ENCODE assay signal across 8 cellular contexts in the genomic region with DNA sequence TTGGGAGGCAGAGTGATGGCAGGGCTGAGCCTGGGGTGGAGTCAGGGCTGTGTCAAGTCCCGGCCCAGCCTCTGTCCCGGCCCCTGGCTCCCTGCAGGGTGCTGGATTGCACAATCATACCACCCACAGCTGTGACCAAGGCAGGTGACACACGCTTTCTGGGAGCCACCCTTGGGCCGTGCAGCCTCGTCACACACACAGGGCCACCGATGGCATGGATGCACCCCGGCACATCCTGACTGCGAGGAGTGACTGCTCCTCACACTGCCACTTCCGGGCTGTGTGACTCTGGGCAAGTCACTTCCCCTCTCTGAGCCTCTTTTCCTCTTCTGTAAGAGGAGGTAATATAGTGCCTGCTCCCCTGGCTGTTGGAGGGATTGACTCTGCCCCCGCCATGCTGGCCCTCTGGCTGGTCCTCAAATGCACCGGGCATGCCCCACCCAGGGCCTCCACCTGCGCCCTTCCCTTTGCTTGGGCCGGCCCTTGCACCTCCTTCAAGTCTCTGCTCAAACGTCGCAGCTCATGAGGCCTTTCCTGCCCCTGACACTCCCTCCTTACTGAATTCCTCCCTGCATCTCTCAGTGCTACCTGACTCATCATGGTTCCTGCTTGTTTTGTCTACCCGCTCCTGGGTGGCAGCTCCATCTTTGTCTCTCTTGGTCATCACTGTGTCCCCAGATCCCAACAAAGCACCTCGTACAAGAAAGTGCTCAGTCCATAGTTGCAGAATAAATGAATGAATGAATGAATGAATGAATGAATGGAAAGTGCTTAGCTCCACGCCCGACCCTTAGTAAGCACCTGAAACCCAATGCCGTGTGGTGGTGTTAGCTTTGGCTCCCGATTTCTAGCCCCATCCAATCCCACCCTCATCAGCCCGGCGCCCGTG.
DNase-seq lines count a peak whose midpoint lies in the region; ATAC-seq, FAIRE-seq and TF ChIP-seq lines count a peak whose summit lies in the region.

No MANE protein-coding gene starts in this region.

- H3K14ac ChIP-seq in mesenchymal stem cell (ENCODE audit: low read length in 2 of 2): peak overlapping the region in 1 of 2 experiments; percentile 88

- intact Hi-C loops in GM12878 (cut with micrococcal nuclease; ENCODE audit: unreplicated experiment): loop anchor here (2.0 to 10.0 kb wide), 3 partner anchors 55 to 101 kb away; partner anchors contain the start of gene CEBPB

- in situ Hi-C loops in GM12878 (cut with MboI): no loop called here

- H3K4me2 ChIP-seq in GM12878 (ENCODE audit: control insufficient read depth, insufficient read depth): no peak overlapping the region
- H3K4me2 ChIP-seq in mesenchymal stem cell (ENCODE audit: low read length, poor library complexity, severe bottlenecking): no peak overlapping the region

- no peak for ATAC-seq in GM12878
- ATAC-seq in GM21619 (IDR thresholded peaks at IDR 0.05; ENCODE audit: unreplicated experiment): no peak

- no peaks in the 10 kb centered on the region for H3K79me2 ChIP-seq in GM12878 (ENCODE audit: control insufficient read depth, insufficient read depth, low read length)

- peak overlapping the region in 1 of 2 experiments; percentile 23 for H3K23ac ChIP-seq in mesenchymal stem cell (ENCODE audit: low read length in 2 of 2)

- peaks cover 24% of the 10 kb centered on the region for H3K4me1 ChIP-seq in GM12878 (ENCODE audit: control insufficient read depth, insufficient read depth, low read length)
- peaks cover 34% of the 10 kb centered on the region for H3K4me1 ChIP-seq in mesenchymal stem cell (ENCODE audit: control insufficient read depth, insufficient read depth, low read depth, low read length)

- H2AK5ac ChIP-seq in mesenchymal stem cell (ENCODE audit: low read length, severe bottlenecking): peak overlapping the region; percentile 44

- RAD21 ChIA-PET in GM12878 (lab: Charles Lee; ENCODE audit: unreplicated experiment): no interaction called here

- H3K4me3 ChIP-seq in GM12878 (no peak overlapping the region), mesenchymal stem cell (ENCODE audit: insufficient read depth in 1 of 2, low read depth in 1 of 2, low read length in 2 of 2) (no peak overlapping the region)

- TF ChIP-seq CTCF in GM12878 (IDR thresholded peaks at IDR 0.05 in 2 of 3, conservative IDR thresholded peaks at IDR 0.05 in 1 of 3; ENCODE audit: control insufficient read depth in 2 of 3, extremely low read depth in 1 of 3, insufficient read depth in 1 of 3, low read depth in 3 of 3, low read length in 3 of 3): no peak

- no peak for TF ChIP-seq RAD21 in GM12878 (IDR thresholded peaks at IDR 0.05; ENCODE audit: insufficient read depth, low read depth, low read length)

- H3K9ac ChIP-seq in GM12878 (ENCODE audit: control insufficient read depth, insufficient read depth, low read length) (no peak overlapping the region), mesenchymal stem cell (ENCODE audit: low read length) (peak overlapping the region; percentile 90)

- no peaks in the 10 kb centered on the region for H3K79me1 ChIP-seq in mesenchymal stem cell (replicated peaks; ENCODE audit: low read length, poor library complexity, severe bottlenecking)

- no peaks in the 10 kb centered on the region for H3K36me3 ChIP-seq in GM12878 (ENCODE audit: control insufficient read depth in 2 of 2, insufficient read depth in 2 of 2, low read length in 1 of 2)
- H3K36me3 ChIP-seq in mesenchymal stem cell (ENCODE audit: control insufficient read depth in 1 of 2, insufficient read depth in 2 of 2, low read depth in 1 of 2, low read length in 2 of 2): no peaks in the 10 kb centered on the region

- H4K20me1 ChIP-seq in GM12878 (ENCODE audit: control insufficient read depth, insufficient read depth): no peaks in the 10 kb centered on the region

- H3K4ac ChIP-seq in mesenchymal stem cell (ENCODE audit: low read depth in 1 of 2, low read length in 2 of 2): peak overlapping the region; percentile 95 to 98

- no peaks in the 10 kb centered on the region for H3K27me3 ChIP-seq in GM12878 (replicated peaks in 1 of 2; ENCODE audit: control insufficient read depth in 2 of 2, insufficient read depth in 2 of 2, low read length in 1 of 2)
- no peaks in the 10 kb centered on the region for H3K27me3 ChIP-seq in mesenchymal stem cell (ENCODE audit: control insufficient read depth in 1 of 2, insufficient read depth in 1 of 2, low read length in 2 of 2)

- H4K8ac ChIP-seq in mesenchymal stem cell (ENCODE audit: low read length): peak overlapping the region; percentile 99

- POLR2A ChIA-PET in GM12878 (lab: Charles Lee): no interaction called here

- H3K9me3 ChIP-seq in GM12878 (replicated peaks; ENCODE audit: control insufficient read depth, insufficient read depth, low read length) (no peaks in the 10 kb centered on the region), mesenchymal stem cell (ENCODE audit: control insufficient read depth, low read length) (no peaks in the 10 kb centered on the region)

- no peak for FAIRE-seq in GM12878 (lab: Jason Lieb, UNC)

- peak; percentile 48 for DNase-seq in stimulated activated CD4-positive, alpha-beta T cell treated with anti-CD3 and anti-CD28 coated beads, Interleukin-15, amount 100 ng/mL, for 24 hours
- no peak for DNase-seq in stimulated activated CD4-positive, alpha-beta T cell treated with anti-CD3 and anti-CD28 coated beads, Interleukin-4, amount 100 ng/mL, for 4 hours
- DNase-seq in GM12878 (ENCODE audit: low read depth, low spot score) (no peak), mesenchymal stem cell (peak; percentile 48), COLO829 (ENCODE audit: low spot score) (no peak), NCI-H2081 (lab: John Stamatoyannopoulos, UW) (no peak), inferior parietal cortex (ENCODE audit: extremely low spot score) (no peak)

- no peak for TF ChIP-seq EP300 in GM12878 (IDR thresholded peaks at IDR 0.05; ENCODE audit: borderline replicate concordance in 1 of 2, control insufficient read depth in 1 of 2, low read depth in 2 of 2, low read length in 2 of 2)

- no peak overlapping the region for H3K27ac ChIP-seq in GM12878 (ENCODE audit: control insufficient read depth, insufficient read depth)
- peak overlapping the region; percentile 90 for H3K27ac ChIP-seq in mesenchymal stem cell (ENCODE audit: low read length, poor library complexity, severe bottlenecking)

- peak overlapping the region; percentile 99 for H2BK120ac ChIP-seq in mesenchymal stem cell (ENCODE audit: low read depth, low read length)

- BruUV-seq in GM12878 (replicated peaks; lab: Mats Ljungman, UMichigan): no TSS peak

- H4K91ac ChIP-seq in mesenchymal stem cell (ENCODE audit: low read length): peak overlapping the region; percentile 99

- CTCF ChIA-PET in GM12878 (lab: Yijun Ruan, JAX): interaction anchor here (1.0 to 1.7 kb wide), 2 partner anchors 176 to 178 kb away, joined by 4 read pairs; no protein-coding TSS in a partner anchor

- H2AFZ ChIP-seq in GM12878 (ENCODE audit: control insufficient read depth, low read depth, low read length) (no peak overlapping the region), mesenchymal stem cell (ENCODE audit: low read depth, low read length) (no peak overlapping the region)

- H2BK5ac ChIP-seq in mesenchymal stem cell (ENCODE audit: low read depth, low read length, poor library complexity, severe bottlenecking): no peak overlapping the region

- H3K18ac ChIP-seq in mesenchymal stem cell (ENCODE audit: low read depth in 1 of 2, low read length in 2 of 2): peak overlapping the region; percentile 85 to 92

- SMC1A ChIA-PET in GM12878 (lab: Charles Lee; ENCODE audit: uncharacterized antibody, unreplicated experiment): interaction anchor here (1.7 to 2.0 kb wide), 2 partner anchors 16 to 65 kb away, joined by 3 to 5 read pairs; no protein-coding TSS in a partner anchor

- peak overlapping the region; percentile 82 for H2BK15ac ChIP-seq in mesenchymal stem cell (ENCODE audit: low read depth, poor library complexity, severe bottlenecking)

- H2BK12ac ChIP-seq in mesenchymal stem cell (ENCODE audit: low read length in 2 of 2): peak overlapping the region; percentile 97 to 100

- 68% methylated on average over 24 of the region's 24 CpGs for WGBS in GM12878 (ENCODE audit: insufficient coverage, insufficient replicate concordance, low lambda C conversion rate, missing lambda C conversion rate)
- WGBS in mesenchymal stem cell: 68% methylated on average over 23 of the region's 24 CpGs

- TF ChIP-seq POLR2A in GM12878 (IDR thresholded peaks at IDR 0.05; ENCODE audit: low read depth, low read length): no peak

TF ChIP-seq in GM12878, 131 proteins besides CTCF, POLR2A, EP300 and RAD21 (continues in another document):
- TF ChIP-seq ETV6 (conservative IDR thresholded peaks at IDR 0.05 in 1 of 2, IDR thresholded peaks at IDR 0.05 in 1 of 2; ENCODE audit: borderline replicate concordance in 1 of 2, low read depth in 1 of 2) (no peak), RELB (IDR thresholded peaks at IDR 0.05; ENCODE audit: low read depth) (no peak), POU2F2 (IDR thresholded peaks at IDR 0.05; ENCODE audit: borderline replicate concordance, low read depth, low read length) (no peak), CBX5 (IDR thresholded peaks at IDR 0.05; ENCODE audit: low read depth) (no peak), TAF1 (IDR thresholded peaks at IDR 0.05; ENCODE audit: borderline replicate concordance, low read depth, low read length) (no peak), CEBPB (IDR thresholded peaks at IDR 0.05; ENCODE audit: borderline replicate concordance in 1 of 2, low read depth in 2 of 2, low read length in 2 of 2) (peak in 1 of 2 experiments; percentile 16; a peak in 1 of 4 replicates)

Comparison
In these comparisons a context has a peak if more than half of its experiments do, and no peak if none do; other contexts are left out.
1. DNase-seq: peak in stimulated activated CD4-positive, alpha-beta T cell treated with anti-CD3 and anti-CD28 coated beads, Interleukin-15, amount 100 ng/mL, for 24 hours (single experiment) and mesenchymal stem cell (single experiment); none in stimulated activated CD4-positive, alpha-beta T cell treated with anti-CD3 and anti-CD28 coated beads, Interleukin-4, amount 100 ng/mL, for 4 hours (0 of 2), GM12878 (single experiment), COLO829 (single experiment), NCI-H2081 (0 of 2) and inferior parietal cortex (single experiment).